6 cellular contexts compared by ENCODE assay signal in the genomic region with DNA sequence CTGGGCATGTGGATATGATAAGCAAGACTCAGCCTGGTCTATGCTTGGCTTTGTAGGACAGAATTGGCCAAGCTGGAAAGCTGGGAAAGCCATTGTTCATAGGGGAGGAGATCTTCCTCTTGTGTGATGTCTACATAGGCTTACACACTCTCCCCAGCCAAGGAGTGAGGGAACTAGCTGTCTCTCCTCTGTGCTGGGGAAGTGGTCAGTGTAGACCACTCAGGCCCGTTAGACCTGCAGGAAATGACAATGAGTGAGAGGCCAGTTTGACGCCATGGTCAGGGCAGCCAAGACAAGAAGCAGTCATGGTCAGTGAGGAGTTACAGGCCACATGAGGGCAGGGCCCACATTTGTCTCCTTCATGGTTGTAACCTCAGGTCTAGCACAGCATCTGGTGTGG.
"Had no signal": no experiment of that assay in that cellular context is flagged by ENCODE, and none has a peak within 500 bp of the region (broad histone marks: within the 10 kb centered on the region; RNA-seq: fewer than 3 reads in every experiment).

No MANE protein-coding gene starts in this region.

- H3K4me3 Mint-ChIP-seq: GM23338, H9, IgD-negative memory B cell had no signal

- H3K4me3 ChIP-seq: GM23338 had no signal

- H3K36me3 Mint-ChIP-seq: IgD-negative memory B cell had no signal

- H3K9me3 Mint-ChIP-seq: GM23338, H9, IgD-negative memory B cell had no signal

- DNase-seq: H9, HCEC 1CT had no signal

- ATAC-seq: GM23338, HepG2 had no signal

- H3K4me1 Mint-ChIP-seq: IgD-negative memory B cell had no signal

- H3K27me3 Mint-ChIP-seq: IgD-negative memory B cell had no signal

- H3K27ac Mint-ChIP-seq: GM23338, H9, IgD-negative memory B cell had no signal

- H3K27ac ChIP-seq: HL-60 had no signal
